In genomic region chr5:177958696-177959095, GRCh38 we compare ENCODE assay signal across 30 cellular contexts. TPM values are rescaled to one million over a fixed set of nuclear protein-coding genes. Genes with fewer than 3 reads are reported as not detected.
"Had no signal": no experiment of that assay in that cellular context is flagged by ENCODE, and none has a peak within 500 bp of the region (broad histone marks: within the 10 kb centered on the region; RNA-seq: fewer than 3 reads in every experiment).

No MANE protein-coding gene starts in this region.

- ATAC-seq: activated CD8-positive, alpha-beta T cell treated with anti-CD3 and anti-CD28 coated beads for 36 hours; activated naive CD4-positive, alpha-beta T cell treated with anti-CD3 and anti-CD28 coated beads, Interleukin-2, amount 50 U/mL, for 72 hours; activated T-cell treated with anti-CD3 and anti-CD28 coated beads, Interleukin-2, amount 50 U/mL, for 72 hours; heart left ventricle; left colon; natural killer cell treated with Interleukin-12 subunit alpha and Interleukin-12 subunit beta and Interleukin-15 and Interleukin-18, amount 100 ng/mL, for 72 hours; right cardiac atrium; stimulated activated naive CD8-positive, alpha-beta T cell treated with anti-CD3 and anti-CD28 coated beads, Interleukin-15, Interleukin-2, amounts not matched to agents 100 U/mL and 50 U/mL, for 24 hours; T-helper 17 cell had no signal

- H3K4me3 ChIP-seq: heart left ventricle, testis, transverse colon had no signal

- H3K4me1 ChIP-seq: heart left ventricle, testis, transverse colon had no signal

- H3K9me3 ChIP-seq: heart left ventricle, testis, transverse colon had no signal

- H3K27ac ChIP-seq: heart left ventricle, testis, transverse colon, WERI-Rb-1 had no signal

- DNase-seq: activated CD4-positive, alpha-beta T cell treated with anti-CD3 and anti-CD28 coated beads, Interleukin-2, amount 10 ng/mL, durations not matched to agents 7 days and 5 days; activated CD4-positive, CD25-positive, alpha-beta regulatory T cell treated with anti-CD3 and anti-CD28 coated beads, Interleukin-2, amount 50 U/mL, for 72 hours; activated CD8-positive, alpha-beta T cell treated with anti-CD3 and anti-CD28 coated beads for 36 hours; activated naive CD4-positive, alpha-beta T cell; activated T-cell treated with anti-CD3 and anti-CD28 coated beads, Interleukin-2, amount 50 U/mL, for 72 hours; effector CD8-positive, alpha-beta T cell; foreskin fibroblast; heart left ventricle; immature natural killer cell; kidney; left colon; midbrain; posterior cingulate gyrus; right cardiac atrium; stimulated activated CD4-positive, alpha-beta T cell treated with anti-CD3 and anti-CD28 coated beads, Interleukin-12 subunit alpha, Interleukin-12 subunit beta, amount 100 ng/mL, for 4 hours; stimulated activated CD4-positive, alpha-beta T cell treated with anti-CD3 and anti-CD28 coated beads, Interleukin-4, amount 100 ng/mL, for 1 hour; stimulated activated naive CD8-positive, alpha-beta T cell treated with anti-CD3 and anti-CD28 coated beads, Interleukin-15, Interleukin-2, amounts not matched to agents 100 U/mL and 50 U/mL, for 24 hours; T-helper 17 cell; T1000; testis; transverse colon; WERI-Rb-1 had no signal

- H3K27me3 ChIP-seq: heart left ventricle, testis, transverse colon had no signal

- FAIRE-seq: bronchial epithelial cell, kidney had no signal

- H3K36me3 ChIP-seq: heart left ventricle, transverse colon, WERI-Rb-1 had no signal

RNA-seq across cellular contexts. Expression of gene PROP1, which starts 37.3 kb away (rescaled TPM):
- total RNA-seq: activated CD4-positive, alpha-beta T cell treated with anti-CD3 and anti-CD28 coated beads, Interleukin-2, amount 10 ng/mL, durations not matched to agents 7 days and 5 days; activated CD8-positive, alpha-beta T cell treated with anti-CD3 and anti-CD28 coated beads for 36 hours; activated naive CD4-positive, alpha-beta T cell treated with anti-CD3 and anti-CD28 coated beads, Interleukin-2, amount 50 U/mL, for 72 hours; activated T-cell treated with anti-CD3 and anti-CD28 coated beads, Interleukin-2, amount 50 U/mL, for 72 hours; bronchial epithelial cell; epithelial cell of proximal tubule; heart left ventricle; kidney; left colon; lower leg skin; natural killer cell treated with Interleukin-12 subunit alpha and Interleukin-12 subunit beta and Interleukin-15 and Interleukin-18, amount 100 ng/mL, for 72 hours; osteoblast; right cardiac atrium; skeletal muscle tissue; T-helper 17 cell; testis; transverse colon; urinary bladder had no signal
- polyA plus RNA-seq: heart left ventricle, immature natural killer cell, right cardiac atrium, urinary bladder had no signal
